In the genomic region with DNA sequence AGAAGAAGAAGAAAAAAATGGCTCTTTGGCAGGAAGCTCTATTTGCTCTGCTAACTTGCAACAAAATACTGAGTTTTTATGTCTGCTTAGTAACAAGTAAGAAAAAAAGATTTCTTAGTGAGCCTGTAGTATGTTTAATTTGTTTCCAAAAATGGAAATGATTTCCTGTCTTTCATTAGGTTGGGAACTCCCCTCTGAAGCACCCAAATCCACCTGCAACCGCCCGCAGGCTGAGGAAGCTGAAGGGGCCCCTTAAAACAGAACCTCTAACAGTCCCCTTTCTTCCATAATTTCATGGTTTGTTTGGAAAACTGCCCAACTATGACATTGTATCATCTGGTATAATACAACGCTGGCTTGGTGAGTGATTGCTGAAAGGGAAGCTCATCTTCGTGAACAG, we compare ENCODE assay signal across 1 cellular context.
TF ChIP-seq lines count a peak whose summit lies in the region.

No MANE protein-coding gene starts in this region.

TF ChIP-seq in H1, 55 proteins besides CTCF, POLR2A, EP300 and RAD21:
- TF ChIP-seq RXRA (IDR thresholded peaks at IDR 0.05; ENCODE audit: insufficient read depth, low read depth, low read length), result no peak
- TF ChIP-seq, protein P1, sequence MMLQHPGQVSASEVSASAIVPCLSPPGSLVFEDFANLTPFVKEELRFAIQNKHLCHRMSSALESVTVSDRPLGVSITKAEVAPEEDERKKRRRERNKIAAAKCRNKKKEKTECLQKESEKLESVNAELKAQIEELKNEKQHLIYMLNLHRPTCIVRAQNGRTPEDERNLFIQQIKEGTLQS (IDR thresholded peaks at IDR 0.05; ENCODE audit: insufficient read depth, low read depth, low read length), result no peak
